15 cellular contexts compared by ENCODE assay signal in the genomic region with DNA sequence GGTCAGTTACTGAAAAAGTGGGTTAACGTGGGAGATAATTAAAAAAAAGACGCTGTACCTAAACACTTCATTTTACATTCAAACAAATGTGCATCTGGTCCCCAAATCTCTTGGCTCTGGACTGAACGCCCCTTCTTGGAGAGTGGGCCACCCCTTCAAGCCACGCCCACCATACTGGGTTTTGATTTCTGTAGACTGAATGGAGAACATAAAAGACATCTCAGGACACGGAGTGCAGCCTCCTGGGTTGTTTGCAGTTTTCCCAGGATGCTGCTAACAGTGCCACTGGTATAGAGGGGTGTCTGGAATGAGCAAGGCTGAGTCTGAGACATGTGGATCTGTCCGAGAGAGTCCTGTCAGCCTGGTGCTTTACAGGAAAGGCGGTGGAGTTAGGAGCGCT.
"Had no signal": no experiment of that assay in that cellular context is flagged by ENCODE, and none has a peak within 500 bp of the region (broad histone marks: within the 10 kb centered on the region; RNA-seq: fewer than 3 reads in every experiment).

No MANE protein-coding gene starts in this region.

- H3K9me3 ChIP-seq: breast epithelium, thyroid gland had no signal

- FAIRE-seq: keratinocyte had no signal

- H3K4me3 ChIP-seq: breast epithelium, dorsolateral prefrontal cortex, SK-N-MC, thyroid gland had no signal

- H3K27ac ChIP-seq: breast epithelium, dorsolateral prefrontal cortex, SK-N-MC, thyroid gland, VCaP had no signal

- H3K4me1 ChIP-seq: breast epithelium, thyroid gland had no signal

- DNase-seq: activated CD4-positive, alpha-beta T cell treated with anti-CD3 and anti-CD28 coated beads for 4 hours; activated CD8-positive, alpha-beta T cell treated with anti-CD3 and anti-CD28 coated beads for 36 hours; activated gamma-delta T cell treated with Interleukin-2 at 50 U/mL for 16 hours; foreskin melanocyte; left ventricle myocardium superior; nephron progenitor cell; stimulated activated CD4-positive, alpha-beta T cell treated with anti-CD3 and anti-CD28 coated beads, Interleukin-4, amount 100 ng/mL, for 24 hours; stimulated activated naive CD8-positive, alpha-beta T cell treated with anti-CD3 and anti-CD28 coated beads, Interleukin-15, amount 100 ng/mL, for 72 hours; T-helper 1 cell; thyroid gland had no signal

- H3K36me3 ChIP-seq: breast epithelium, thyroid gland had no signal

- H3K27me3 ChIP-seq: breast epithelium, dorsolateral prefrontal cortex, thyroid gland had no signal
